21 cellular contexts compared by ENCODE assay signal in the genomic region with DNA sequence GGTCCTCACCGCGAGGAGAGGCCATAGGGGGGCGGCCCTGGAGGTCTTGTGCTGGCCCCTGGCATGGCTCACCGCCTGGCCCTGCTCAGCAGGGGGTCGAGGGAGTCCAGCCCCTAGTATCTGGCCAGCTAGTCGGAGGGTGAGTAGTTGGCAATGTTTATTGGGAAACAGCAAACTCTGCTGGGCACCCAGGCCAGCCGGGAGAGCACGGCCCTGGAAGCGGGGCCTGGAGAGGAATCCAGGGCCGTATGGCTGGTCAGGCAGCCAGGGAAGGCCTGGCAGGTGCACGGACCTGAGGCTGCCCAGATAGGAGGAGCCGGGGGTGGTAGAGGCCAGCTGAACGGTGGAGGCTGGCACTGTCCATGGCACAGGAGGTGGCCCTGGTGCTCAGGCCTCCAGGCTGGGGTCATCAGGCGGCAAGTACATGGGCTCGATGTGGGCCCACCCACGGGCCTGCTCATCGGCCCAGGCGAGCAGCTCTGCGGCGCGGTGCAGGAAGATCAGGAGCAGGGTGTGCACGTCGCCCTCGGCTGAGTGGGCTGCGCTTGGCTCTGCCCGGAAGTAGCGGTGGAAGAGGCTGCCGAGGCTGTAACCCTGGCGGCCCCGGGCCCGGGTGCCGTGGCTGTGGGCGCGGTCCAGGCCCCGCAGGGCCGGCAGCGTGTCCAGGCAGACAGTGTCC. TPM values are rescaled to one million over a fixed set of nuclear protein-coding genes. Genes with fewer than 3 reads are reported as not detected.
DNase-seq lines count a peak whose midpoint lies in the region; ATAC-seq and TF ChIP-seq lines count a peak whose summit lies in the region.
"Had no signal": no experiment of that assay in that cellular context is flagged by ENCODE, and none has a peak within 500 bp of the region (broad histone marks: within the 10 kb centered on the region; RNA-seq: fewer than 3 reads in every experiment).

No MANE protein-coding gene starts in this region.

- CTCF ChIA-PET in HCT116 (lab: Charles Lee): no interaction called here

- BruUV-seq in HCT116 (replicated peaks; lab: Mats Ljungman, UMichigan): no TSS peak

- H3K27me3 ChIP-seq in heart left ventricle (peaks cover 0 to 4% (median 0%) of the 10 kb centered on the region in 9 donors), HCT116 (ENCODE audit: insufficient read depth, low read length) (no peaks in the 10 kb centered on the region), gastroesophageal sphincter (peaks cover 9% of the 10 kb centered on the region), sigmoid colon (no peaks in the 10 kb centered on the region)

- TF ChIP-seq RAD21 in HCT116 (IDR thresholded peaks at IDR 0.05; ENCODE audit: low read depth): no peak

- no peaks in the 10 kb centered on the region for H3K4me1 ChIP-seq in heart left ventricle
- peaks cover 0 to 7% of the 10 kb centered on the region in 2 experiments; a peak in 1 of 4 replicates for H3K4me1 ChIP-seq in HCT116 (ENCODE audit: control insufficient read depth in 1 of 2, insufficient read depth in 2 of 2, low read length in 2 of 2)
- H3K4me1 ChIP-seq in gastroesophageal sphincter: no peaks in the 10 kb centered on the region
- H3K4me1 ChIP-seq in sigmoid colon: no peaks in the 10 kb centered on the region
- H3K4me1 ChIP-seq: A549, HAP-1 had no signal

- DNase-seq in cardiac septum (ENCODE audit: low spot score) (peak; percentile 56), heart left ventricle (no peak), HCT116 (ENCODE audit: low read depth, low spot score) (no peak), sigmoid colon (peak; percentile 57), COLO829 (ENCODE audit: low spot score) (no peak)
- no peak for DNase-seq in stimulated activated CD4-positive, alpha-beta T cell treated with anti-CD3 and anti-CD28 coated beads, Interleukin-1b, Interleukin-23, amount 100 ng/mL, for 48 hours
- DNase-seq: AML-193; CD4-positive, alpha-beta T cell; DMS 273 treated with DMSO at 0.1 percent for 48 hours; DMS53; DND-41; EL; HFFc6 had no signal

- no peak overlapping the region for H3K4me2 ChIP-seq in HCT116 (ENCODE audit: low read length)
- H3K4me2 ChIP-seq: A549 had no signal

- H3K9me3 ChIP-seq in heart left ventricle (no peaks in the 10 kb centered on the region), HCT116 (ENCODE audit: control insufficient read depth in 1 of 2, insufficient read depth in 1 of 2, low read depth in 1 of 2, low read length in 2 of 2) (no peaks in the 10 kb centered on the region), gastroesophageal sphincter (no peaks in the 10 kb centered on the region), sigmoid colon (peaks cover 0 to 4% (median 0%) of the 10 kb centered on the region in 4 donors)
- H3K9me3 ChIP-seq: A549, HAP-1 had no signal

- 91 to 92% (median 91%) methylated on average over 30 to 37 of the region's 37 CpGs for WGBS in heart left ventricle, 4 donors
- no CpG with 5 or more reads among the region's 37 CpGs for WGBS in gastroesophageal sphincter (ENCODE audit: low coverage in 1 of 2), 2 donors
- WGBS in sigmoid colon, 2 donors: 80 to 92% methylated on average over 37 of the region's 37 CpGs

- H3K9me2 ChIP-seq in HCT116 (ENCODE audit: insufficient read depth): no peaks in the 10 kb centered on the region

- H3K79me2 ChIP-seq in HCT116 (ENCODE audit: insufficient read depth, low read length): no peaks in the 10 kb centered on the region

- H3K27ac ChIP-seq in heart left ventricle (no peak overlapping the region), HCT116 (ENCODE audit: low read depth, low read length) (no peak overlapping the region), gastroesophageal sphincter (no peak overlapping the region), sigmoid colon (no peak overlapping the region)
- H3K27ac ChIP-seq: 22Rv1, A549, C4-2B, HL-60 had no signal

- H3K9ac ChIP-seq in HCT116 (ENCODE audit: low read length): no peak overlapping the region

- no peak overlapping the region for H2AFZ ChIP-seq in HCT116 (ENCODE audit: low read depth, low read length, poor library complexity, severe bottlenecking)

- H3K36me3 ChIP-seq in heart left ventricle (peaks cover 0 to 3% (median 0%) of the 10 kb centered on the region in 9 donors), HCT116 (ENCODE audit: control insufficient read depth in 1 of 2, insufficient read depth in 2 of 2, low read length in 2 of 2) (no peaks in the 10 kb centered on the region), gastroesophageal sphincter (peaks cover 0 to 1% of the 10 kb centered on the region in 2 donors), sigmoid colon (no peaks in the 10 kb centered on the region)
- H3K36me3 ChIP-seq: HAP-1 had no signal

- TF ChIP-seq POLR2A in heart left ventricle (IDR thresholded peaks at IDR 0.05) (no peak), HCT116 (IDR thresholded peaks at IDR 0.05; ENCODE audit: borderline replicate concordance, extremely low read depth, insufficient read depth, insufficient read length) (no peak), gastroesophageal sphincter (IDR thresholded peaks at IDR 0.05) (no peak), sigmoid colon (IDR thresholded peaks at IDR 0.05) (no peak)

- no peak for ATAC-seq in heart left ventricle
- ATAC-seq in HCT116: 0 out of 2 replicates have a peak, but pooled peaks have one; percentile 7
- ATAC-seq in gastroesophageal sphincter: peak; percentile 10

- TF ChIP-seq EP300 in gastroesophageal sphincter (IDR thresholded peaks at IDR 0.05) (no peak), sigmoid colon (IDR thresholded peaks at IDR 0.05) (no peak)

- no peak for TF ChIP-seq CTCF in heart left ventricle (IDR thresholded peaks at IDR 0.05)
- TF ChIP-seq CTCF in HCT116 (IDR thresholded peaks at IDR 0.05 in 2 of 3, conservative IDR thresholded peaks at IDR 0.05 in 1 of 3; ENCODE audit: borderline replicate concordance in 1 of 3, insufficient read depth in 1 of 3, low read depth in 2 of 3, low read length in 2 of 3): no peak
- TF ChIP-seq CTCF in gastroesophageal sphincter (IDR thresholded peaks at IDR 0.05): no peak
- no peak for TF ChIP-seq CTCF in sigmoid colon (IDR thresholded peaks at IDR 0.05)

- POLR2A ChIA-PET in HCT116 (lab: Charles Lee): no interaction called here

- no peak overlapping the region for H3K4me3 ChIP-seq in heart left ventricle
- H3K4me3 ChIP-seq in HCT116 (replicated peaks in 1 of 2; ENCODE audit: low read depth in 1 of 2, low read length in 2 of 2): no peak overlapping the region
- H3K4me3 ChIP-seq in gastroesophageal sphincter: no peak overlapping the region
- H3K4me3 ChIP-seq in sigmoid colon: no peak overlapping the region
- H3K4me3 ChIP-seq: A549, HAP-1 had no signal

- intact Hi-C loops in cardiac septum (cut with DNase I): no loop called here
- intact Hi-C loops in heart left ventricle (cut with DNase I): loop anchor here in 1 of 10 donors (10.0 kb wide), 1 partner anchor 410 kb away; no protein-coding TSS in a partner anchor
- intact Hi-C loops in HCT116 (cut with micrococcal nuclease): no loop called here
- intact Hi-C loops in sigmoid colon (cut with DNase I): no loop called here

- RAD21 ChIA-PET in HCT116 (lab: Charles Lee; ENCODE audit: low non-redundant PET in 1 of 2, low total read pairs in 2 of 2, uncharacterized antibody in 2 of 2, unreplicated experiment in 2 of 2): no interaction called here

- H4K20me1 ChIP-seq in HCT116 (ENCODE audit: insufficient read depth): no peaks in the 10 kb centered on the region

TF ChIP-seq in HCT116, 20 proteins besides CTCF, POLR2A, EP300 and RAD21 (continues in another document):
- no peak for TF ChIP-seq JUND (IDR thresholded peaks at IDR 0.05)
- TF ChIP-seq POLR2AphosphoS5 (IDR thresholded peaks at IDR 0.05; ENCODE audit: low read depth, low read length): no peak
- no peak for TF ChIP-seq ELF1 (IDR thresholded peaks at IDR 0.05; ENCODE audit: borderline replicate concordance, low read depth)
- no peak for TF ChIP-seq SRF (IDR thresholded peaks at IDR 0.05; ENCODE audit: low read depth)
- no peak for TF ChIP-seq EZH2phosphoT487 (IDR thresholded peaks at IDR 0.05; ENCODE audit: borderline replicate concordance)
- TF ChIP-seq SIN3A (IDR thresholded peaks at IDR 0.05; ENCODE audit: low read depth): no peak
- TF ChIP-seq YY1 (IDR thresholded peaks at IDR 0.05; ENCODE audit: extremely low read depth, insufficient replicate concordance, low read depth, low read length): no peak

RNA-seq across cellular contexts. Expression of a gene that starts 1.4 kb away (rescaled TPM):
- total RNA-seq in cardiac septum (0.19 TPM), heart left ventricle (under 1 TPM in 6 of 9 donors, not detected in 3; 0.22 to 0.48 (median 0.29) TPM), HCT116 (2021; ENCODE audit: unreplicated experiment) (2.9 TPM), gastroesophageal sphincter (1 to 10 TPM in 2 of 4 donors, under 1 TPM in 2; 0.42 to 1.6 (median 0.87) TPM), sigmoid colon (1 to 10 TPM in 2 of 4 donors, under 1 TPM in 1, not detected in 1; 0.16 to 3.6 (median 2.4) TPM)
- polyA plus RNA-seq in heart left ventricle (under 1 TPM; 0.23 to 0.32 TPM), sigmoid colon (under 1 TPM in 1 of 3 donors, not detected in 2; 0.87 TPM)
- 0.61 and 1.2 TPM in 2 replicates for polyA plus RNA-seq in HCT116 (2012)

RNA-seq across cellular contexts. Expression of a gene that starts 25.9 kb away (rescaled TPM):
- 13.4 TPM for total RNA-seq in cardiac septum
- 10 to 100 TPM; 15.3 to 28.2 (median 19.5) TPM for total RNA-seq in heart left ventricle
- 10 to 100 TPM; 23.9 to 25.8 TPM for polyA plus RNA-seq in heart left ventricle
- total RNA-seq in HCT116 (2021; ENCODE audit: unreplicated experiment): 28.9 TPM
- 29.9 and 32.1 TPM in 2 replicates for polyA plus RNA-seq in HCT116 (2012)
- total RNA-seq in gastroesophageal sphincter: 10 to 100 TPM; 20.2 to 34.0 (median 28.3) TPM
- total RNA-seq in sigmoid colon: 10 to 100 TPM; 16.8 to 28.2 (median 25.4) TPM
- 10 to 100 TPM; 15.0 to 37.8 (median 18.3) TPM for polyA plus RNA-seq in sigmoid colon

RNA-seq across cellular contexts. Expression of a gene that starts 33.2 kb away (rescaled TPM):
- total RNA-seq in cardiac septum (0.40 TPM), heart left ventricle (1 to 10 TPM in 2 of 9 donors, under 1 TPM in 7; 0.22 to 1.5 (median 0.64) TPM), HCT116 (2021; ENCODE audit: unreplicated experiment) (not detected), gastroesophageal sphincter (1 to 10 TPM; 1.5 to 3.8 (median 2.0) TPM), sigmoid colon (1 to 10 TPM in 3 of 4 donors, under 1 TPM in 1; 0.71 to 2.2 (median 2.0) TPM)
- polyA plus RNA-seq in heart left ventricle (under 1 TPM; 0.23 to 0.47 TPM), sigmoid colon (under 1 TPM in 1 of 3 donors, not detected in 2; 0.35 TPM)
- not detected in 2 replicates for polyA plus RNA-seq in HCT116 (2012)

RNA-seq across cellular contexts. Expression of a gene that starts 43.3 kb away (rescaled TPM):
- not detected for total RNA-seq in cardiac septum
- total RNA-seq in heart left ventricle: not detected
- polyA plus RNA-seq in heart left ventricle: not detected
- not detected for total RNA-seq in HCT116 (2021; ENCODE audit: unreplicated experiment)
- polyA plus RNA-seq in HCT116 (2012): not detected in 2 replicates
- total RNA-seq in gastroesophageal sphincter: not detected
- total RNA-seq in sigmoid colon: not detected
- not detected for polyA plus RNA-seq in sigmoid colon
- total RNA-seq: CD4-positive, alpha-beta T cell; H1; HFFc6 had no signal
- polyA plus RNA-seq: A549, BJ, H1 had no signal

RNA-seq across cellular contexts. Expression of a gene that starts 50.3 kb away (rescaled TPM):
- total RNA-seq in cardiac septum (175 TPM), heart left ventricle (100 to 1,000 TPM in 2 of 9 donors, 10 to 100 TPM in 7; 55.7 to 264 (median 76.9) TPM), HCT116 (2021; ENCODE audit: unreplicated experiment) (0.37 TPM), gastroesophageal sphincter (10 to 100 TPM; 10.4 to 49.4 (median 16.5) TPM), sigmoid colon (100 to 1,000 TPM in 1 of 4 donors, 10 to 100 TPM in 1, 1 to 10 TPM in 2; 5.7 to 181 (median 10.1) TPM)
- polyA plus RNA-seq in heart left ventricle (10 to 100 TPM; 57.9 to 86.3 TPM), sigmoid colon (10 to 100 TPM in 1 of 3 donors, 1 to 10 TPM in 2; 1.8 to 29.9 (median 9.0) TPM)
- not detected in 2 replicates for polyA plus RNA-seq in HCT116 (2012)
- total RNA-seq: CD4-positive, alpha-beta T cell had no signal

Comparison
In these comparisons a context has a peak if more than half of its experiments do, and no peak if none do; other contexts are left out.
1. DNase-seq: peak in cardiac septum (single experiment) and sigmoid colon (single experiment); none in heart left ventricle (0 of 5), HCT116 (single experiment), COLO829 (single experiment) and stimulated activated CD4-positive, alpha-beta T cell treated with anti-CD3 and anti-CD28 coated beads, Interleukin-1b, Interleukin-23, amount 100 ng/mL, for 48 hours (single experiment).
2. ATAC-seq: peak in HCT116 (single experiment) and gastroesophageal sphincter (single experiment); none in heart left ventricle (0 of 4).